25 cellular contexts compared by ENCODE assay signal in genomic region chr1:238101923-238102322, GRCh38.
"Had no signal": no experiment of that assay in that cellular context is flagged by ENCODE, and none has a peak within 500 bp of the region (broad histone marks: within the 10 kb centered on the region; RNA-seq: fewer than 3 reads in every experiment).

No MANE protein-coding gene starts in this region.

- H3K4me3 ChIP-seq: colonic mucosa, coronary artery, dorsolateral prefrontal cortex, esophagus muscularis mucosa, esophagus squamous epithelium, gastrocnemius medialis, gastroesophageal sphincter, heart left ventricle, heart right ventricle had no signal

- H3K4me3 Mint-ChIP-seq: dendritic cell treated with granulocyte-macrophage colony-stimulating factor and Interleukin-4, amounts not matched to agents 40 ng/mL and 50 ng/mL, for 4 days; effector memory CD8-positive, alpha-beta T cell; endodermal cell had no signal

- H3K36me3 ChIP-seq: colonic mucosa, esophagus muscularis mucosa, esophagus squamous epithelium, gastrocnemius medialis, gastroesophageal sphincter, heart left ventricle, heart right ventricle had no signal

- H3K27me3 ChIP-seq: colonic mucosa, dorsolateral prefrontal cortex, esophagus muscularis mucosa, esophagus squamous epithelium, foreskin keratinocyte, gastrocnemius medialis, gastroesophageal sphincter, heart left ventricle, heart right ventricle had no signal

- H3K27ac Mint-ChIP-seq: dendritic cell treated with granulocyte-macrophage colony-stimulating factor and Interleukin-4, amounts not matched to agents 40 ng/mL and 50 ng/mL, for 4 days; effector memory CD8-positive, alpha-beta T cell; endodermal cell had no signal

- H3K4me1 ChIP-seq: colonic mucosa, esophagus squamous epithelium, foreskin keratinocyte, gastrocnemius medialis, gastroesophageal sphincter, heart left ventricle, heart right ventricle had no signal

- H3K4me1 Mint-ChIP-seq: endodermal cell had no signal

- H3K27ac ChIP-seq: colonic mucosa, coronary artery, dorsolateral prefrontal cortex, epithelial cell of prostate, esophagus muscularis mucosa, esophagus squamous epithelium, foreskin keratinocyte, gastrocnemius medialis, gastroesophageal sphincter, heart left ventricle, heart right ventricle had no signal

- ATAC-seq: effector memory CD8-positive, alpha-beta T cell; esophagus mucosa; foreskin keratinocyte; gastrocnemius medialis; gastroesophageal sphincter; heart left ventricle; heart right ventricle had no signal

- DNase-seq: colonic mucosa; cortex of kidney; dermis blood vessel endothelial cell; dorsolateral prefrontal cortex; effector CD4-positive, alpha-beta T cell; effector CD8-positive, alpha-beta T cell; effector memory CD4-positive, alpha-beta T cell; effector memory CD8-positive, alpha-beta T cell; endodermal cell; erythroblast; esophagus squamous epithelium; foreskin fibroblast; foreskin keratinocyte; foreskin melanocyte; gastrocnemius medialis; glutamatergic neuron; head of caudate nucleus; heart left ventricle; heart right ventricle had no signal

- H3K27me3 Mint-ChIP-seq: dendritic cell treated with granulocyte-macrophage colony-stimulating factor and Interleukin-4, amounts not matched to agents 40 ng/mL and 50 ng/mL, for 4 days; effector memory CD8-positive, alpha-beta T cell had no signal

- H3K9me3 ChIP-seq: colonic mucosa, esophagus muscularis mucosa, esophagus squamous epithelium, gastrocnemius medialis, gastroesophageal sphincter had no signal
